In genomic region chr4:123354701-123355100, GRCh38 we compare ENCODE assay signal across 33 cellular contexts.
"Had no signal": no experiment of that assay in that cellular context is flagged by ENCODE, and none has a peak within 500 bp of the region (broad histone marks: within the 10 kb centered on the region; RNA-seq: fewer than 3 reads in every experiment).

No MANE protein-coding gene starts in this region.

- H3K27me3 ChIP-seq: adrenal gland, body of pancreas, esophagus muscularis mucosa, foreskin keratinocyte, gastrocnemius medialis had no signal

- H3K4me3 Mint-ChIP-seq: activated B cell treated with CpG ODN at 0.5 μM for 24 hours; activated CD8-positive, alpha-beta memory T cell treated with anti-CD3 and anti-CD28 coated beads, Interleukin-2, amount 10 ng/mL, durations not matched to agents 7 days and 5 days; activated CD8-positive, alpha-beta T cell treated with anti-CD3 and anti-CD28 coated beads, Interleukin-2, amount 10 ng/mL, durations not matched to agents 7 days and 5 days; activated naive CD4-positive, alpha-beta T cell treated with anti-CD3 and anti-CD28 coated beads, Interleukin-2, amount 10 ng/mL, durations not matched to agents 7 days and 5 days; activated T-cell treated with anti-CD3 and anti-CD28 coated beads, Interleukin-2, amount 50 U/mL, for 24 hours; activated T-cell treated with anti-CD3 and anti-CD28 coated beads, Interleukin-2, amount 50 U/mL, for 72 hours; effector memory CD8-positive, alpha-beta T cell; T-helper 17 cell; T-helper 2 cell treated with Interferon-gamma antibody and Interleukin-4, amounts not matched to agents 5 μg/mL and 100 μg/mL, for 36 hours had no signal

- DNase-seq: activated B cell treated with CpG ODN at 0.5 μM for 24 hours; activated CD4-positive, alpha-beta T cell treated with anti-CD3 and anti-CD28 coated beads for 48 hours; activated CD4-positive, alpha-beta T cell treated with anti-CD3 and anti-CD28 coated beads, Interleukin-2, amount 50 U/mL, for 1 hour; activated CD4-positive, alpha-beta T cell treated with anti-CD3 and anti-CD28 coated beads, Interleukin-2, amount 50 U/mL, for 48 hours; activated CD8-positive, alpha-beta memory T cell treated with anti-CD3 and anti-CD28 coated beads, Interleukin-2, amount 10 ng/mL, durations not matched to agents 7 days and 5 days; activated CD8-positive, alpha-beta memory T cell treated with anti-CD3 and anti-CD28 coated beads, Interleukin-2, amount 50 U/mL, for 4 hours; activated CD8-positive, alpha-beta T cell treated with anti-CD3 and anti-CD28 coated beads, Interleukin-2, amount 10 ng/mL, durations not matched to agents 7 days and 5 days; activated gamma-delta T cell; activated naive CD4-positive, alpha-beta T cell; activated naive CD4-positive, alpha-beta T cell treated with anti-CD3 and anti-CD28 coated beads, Interleukin-2, amount 10 ng/mL, durations not matched to agents 7 days and 5 days; activated T-cell treated with anti-CD3 and anti-CD28 coated beads, Interleukin-2, amount 50 U/mL, for 24 hours; activated T-cell treated with anti-CD3 and anti-CD28 coated beads, Interleukin-2, amount 50 U/mL, for 72 hours; adrenal gland; amygdala; aorta; body of pancreas; caudate nucleus; cortex of kidney; dermis blood vessel endothelial cell; effector CD4-positive, alpha-beta T cell; effector memory CD8-positive, alpha-beta T cell; erythroblast; foreskin keratinocyte; gastrocnemius medialis; T-helper 1 cell; T-helper 17 cell; T1000; WERI-Rb-1 had no signal

- H3K27ac Mint-ChIP-seq: activated B cell treated with CpG ODN at 0.5 μM for 24 hours; activated CD8-positive, alpha-beta memory T cell treated with anti-CD3 and anti-CD28 coated beads, Interleukin-2, amount 10 ng/mL, durations not matched to agents 7 days and 5 days; activated CD8-positive, alpha-beta T cell treated with anti-CD3 and anti-CD28 coated beads, Interleukin-2, amount 10 ng/mL, durations not matched to agents 7 days and 5 days; activated naive CD4-positive, alpha-beta T cell treated with anti-CD3 and anti-CD28 coated beads, Interleukin-2, amount 10 ng/mL, durations not matched to agents 7 days and 5 days; activated naive CD4-positive, alpha-beta T cell treated with anti-CD3 and anti-CD28 coated beads, Interleukin-2, amount 50 U/mL, for 72 hours; activated T-cell treated with anti-CD3 and anti-CD28 coated beads, Interleukin-2, amount 50 U/mL, for 24 hours; activated T-cell treated with anti-CD3 and anti-CD28 coated beads, Interleukin-2, amount 50 U/mL, for 72 hours; effector memory CD8-positive, alpha-beta T cell; T-helper 17 cell; T-helper 2 cell treated with Interferon-gamma antibody and Interleukin-4, amounts not matched to agents 5 μg/mL and 100 μg/mL, for 36 hours had no signal

- H3K4me1 ChIP-seq: adrenal gland had no signal

- FAIRE-seq: colon had no signal

- H3K4me3 ChIP-seq: adrenal gland, body of pancreas, esophagus muscularis mucosa, gastrocnemius medialis had no signal

- H3K9me3 ChIP-seq: adrenal gland, body of pancreas, esophagus muscularis mucosa, gastrocnemius medialis had no signal

- H3K27ac ChIP-seq: body of pancreas, foreskin keratinocyte, WERI-Rb-1 had no signal

- H3K36me3 Mint-ChIP-seq: activated CD8-positive, alpha-beta memory T cell treated with anti-CD3 and anti-CD28 coated beads, Interleukin-2, amount 10 ng/mL, durations not matched to agents 7 days and 5 days; activated naive CD4-positive, alpha-beta T cell treated with anti-CD3 and anti-CD28 coated beads, Interleukin-2, amount 10 ng/mL, durations not matched to agents 7 days and 5 days; activated naive CD4-positive, alpha-beta T cell treated with anti-CD3 and anti-CD28 coated beads, Interleukin-2, amount 50 U/mL, for 72 hours had no signal

- H3K36me3 ChIP-seq: adrenal gland, esophagus muscularis mucosa, gastrocnemius medialis, WERI-Rb-1 had no signal

- H3K27me3 Mint-ChIP-seq: activated B cell treated with CpG ODN at 0.5 μM for 24 hours; activated naive CD4-positive, alpha-beta T cell treated with anti-CD3 and anti-CD28 coated beads, Interleukin-2, amount 10 ng/mL, durations not matched to agents 7 days and 5 days had no signal

- H3K9me3 Mint-ChIP-seq: activated B cell treated with CpG ODN at 0.5 μM for 24 hours; activated naive CD4-positive, alpha-beta T cell treated with anti-CD3 and anti-CD28 coated beads, Interleukin-2, amount 10 ng/mL, durations not matched to agents 7 days and 5 days; activated naive CD4-positive, alpha-beta T cell treated with anti-CD3 and anti-CD28 coated beads, Interleukin-2, amount 50 U/mL, for 72 hours; activated T-cell treated with anti-CD3 and anti-CD28 coated beads, Interleukin-2, amount 50 U/mL, for 24 hours; activated T-cell treated with anti-CD3 and anti-CD28 coated beads, Interleukin-2, amount 50 U/mL, for 72 hours; effector memory CD8-positive, alpha-beta T cell; T-helper 2 cell treated with Interferon-gamma antibody and Interleukin-4, amounts not matched to agents 5 μg/mL and 100 μg/mL, for 36 hours had no signal

- ATAC-seq: activated CD4-positive, CD25-positive, alpha-beta regulatory T cell treated with anti-CD3 and anti-CD28 coated beads, Interleukin-2, amount 50 U/mL, for 24 hours; activated CD8-positive, alpha-beta memory T cell treated with anti-CD3 and anti-CD28 coated beads, Interleukin-2, amount 10 ng/mL, durations not matched to agents 7 days and 5 days; activated CD8-positive, alpha-beta T cell treated with anti-CD3 and anti-CD28 coated beads, Interleukin-2, amount 10 ng/mL, durations not matched to agents 7 days and 5 days; activated naive CD4-positive, alpha-beta T cell treated with anti-CD3 and anti-CD28 coated beads, Interleukin-2, amount 50 U/mL, for 72 hours; activated T-cell treated with anti-CD3 and anti-CD28 coated beads, Interleukin-2, amount 50 U/mL, for 72 hours; body of pancreas; effector memory CD8-positive, alpha-beta T cell; foreskin keratinocyte; gastrocnemius medialis; T-helper 17 cell had no signal
